Comparison of ENCODE assay signal across 1 cellular context in the genomic region with DNA sequence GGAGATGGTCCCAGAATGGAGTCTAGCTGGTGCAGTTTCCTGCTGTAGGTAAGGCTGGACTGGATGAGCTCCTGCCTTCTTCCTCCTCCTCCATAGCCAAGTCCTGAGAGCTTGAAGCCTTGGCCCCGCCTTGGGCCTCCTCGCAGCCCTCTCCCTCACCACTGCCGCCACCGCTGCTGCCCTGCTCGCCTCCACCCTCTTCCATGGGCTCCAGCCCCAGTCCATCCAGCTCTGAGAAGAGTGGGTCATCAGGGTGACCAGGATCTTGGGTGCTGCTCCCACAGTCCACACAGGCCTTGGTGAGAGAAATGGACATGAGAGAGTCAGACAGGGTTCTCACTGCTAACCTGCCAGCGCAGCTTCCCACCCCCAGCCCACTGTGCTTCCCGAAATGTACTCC.
TF ChIP-seq lines count a peak whose summit lies in the region.

No MANE protein-coding gene starts in this region.

TF ChIP-seq in SK-N-SH, 30 proteins besides CTCF, POLR2A, EP300 and RAD21:
- TF ChIP-seq EZH2phosphoT487 (IDR thresholded peaks at IDR 0.05; ENCODE audit: borderline replicate concordance, low read depth) (no peak), SIN3A (IDR thresholded peaks at IDR 0.05; ENCODE audit: borderline replicate concordance, low read depth, low read length) (no peak), RFX5 (IDR thresholded peaks at IDR 0.05; ENCODE audit: low read length) (no peak), TAF1 (IDR thresholded peaks at IDR 0.05; ENCODE audit: borderline replicate concordance, low read depth, low read length) (no peak), USF1 (IDR thresholded peaks at IDR 0.05; ENCODE audit: borderline replicate concordance, low read depth) (no peak), MEF2A (IDR thresholded peaks at IDR 0.05; ENCODE audit: borderline replicate concordance, low read depth) (no peak)
- TF ChIP-seq, protein P1, sequence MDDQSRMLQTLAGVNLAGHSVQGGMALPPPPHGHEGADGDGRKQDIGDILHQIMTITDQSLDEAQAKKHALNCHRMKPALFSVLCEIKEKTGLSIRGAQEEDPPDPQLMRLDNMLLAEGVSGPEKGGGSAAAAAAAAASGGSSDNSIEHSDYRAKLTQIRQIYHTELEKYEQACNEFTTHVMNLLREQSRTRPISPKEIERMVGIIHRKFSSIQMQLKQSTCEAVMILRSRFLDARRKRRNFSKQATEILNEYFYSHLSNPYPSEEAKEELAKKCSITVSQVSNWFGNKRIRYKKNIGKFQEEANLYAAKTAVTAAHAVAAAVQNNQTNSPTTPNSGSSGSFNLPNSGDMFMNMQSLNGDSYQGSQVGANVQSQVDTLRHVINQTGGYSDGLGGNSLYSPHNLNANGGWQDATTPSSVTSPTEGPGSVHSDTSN (IDR thresholded peaks at IDR 0.05), result no peak
- TF ChIP-seq, protein P2, sequence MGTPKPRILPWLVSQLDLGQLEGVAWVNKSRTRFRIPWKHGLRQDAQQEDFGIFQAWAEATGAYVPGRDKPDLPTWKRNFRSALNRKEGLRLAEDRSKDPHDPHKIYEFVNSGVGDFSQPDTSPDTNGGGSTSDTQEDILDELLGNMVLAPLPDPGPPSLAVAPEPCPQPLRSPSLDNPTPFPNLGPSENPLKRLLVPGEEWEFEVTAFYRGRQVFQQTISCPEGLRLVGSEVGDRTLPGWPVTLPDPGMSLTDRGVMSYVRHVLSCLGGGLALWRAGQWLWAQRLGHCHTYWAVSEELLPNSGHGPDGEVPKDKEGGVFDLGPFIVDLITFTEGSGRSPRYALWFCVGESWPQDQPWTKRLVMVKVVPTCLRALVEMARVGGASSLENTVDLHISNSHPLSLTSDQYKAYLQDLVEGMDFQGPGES (IDR thresholded peaks at IDR 0.05; ENCODE audit: low read depth, low read length), result no peak
